8 cellular contexts compared by ENCODE assay signal in genomic region chr6:79232696-79233462, GRCh38. TPM values are rescaled to one million over a fixed set of nuclear protein-coding genes. Genes with fewer than 3 reads are reported as not detected.
DNase-seq lines count a peak whose midpoint lies in the region; ATAC-seq and TF ChIP-seq lines count a peak whose summit lies in the region.

No MANE protein-coding gene starts in this region.

- no peaks in the 10 kb centered on the region for H3K36me3 ChIP-seq in right lobe of liver
- H3K36me3 ChIP-seq in transverse colon, result no peaks in the 10 kb centered on the region

- TF ChIP-seq CTCF in astrocyte of the spinal cord (IDR thresholded peaks at IDR 0.05; ENCODE audit: low read depth, low read length) (no peak), right lobe of liver (IDR thresholded peaks at IDR 0.05) (no peak), transverse colon (IDR thresholded peaks at IDR 0.05) (no peak)

- H3K4me3 Mint-ChIP-seq in activated naive CD4-positive, alpha-beta T cell treated with anti-CD3 and anti-CD28 coated beads, Interleukin-2, amount 10 ng/mL, durations not matched to agents 7 days and 5 days, result peak overlapping the region; percentile 99

- H3K4me3 ChIP-seq in astrocyte of the spinal cord (ENCODE audit: low read depth, low read length) (peak overlapping the region; percentile 57), right lobe of liver (peak overlapping the region; percentile 59 to 66 (median 65)), transverse colon (peak overlapping the region; percentile 62 to 94 (median 84))

- TF ChIP-seq EP300 in transverse colon (IDR thresholded peaks at IDR 0.05; ENCODE audit: low read depth), result no peak

- DNase-seq in activated naive CD4-positive, alpha-beta T cell treated with anti-CD3 and anti-CD28 coated beads, Interleukin-2, amount 10 ng/mL, durations not matched to agents 7 days and 5 days, result no peak
- DNase-seq in activated naive CD4-positive, alpha-beta T cell treated with Interleukin-2 at 50 U/mL for 16 hours, result no peak
- DNase-seq in astrocyte of the spinal cord (ENCODE audit: low read depth, low spot score) (no peak), right lobe of liver (no peak), transverse colon (no peak), RPMI8226 (no peak)
- no peak for DNase-seq in NK-92 treated with Interleukin-12 subunit alpha and Interleukin-12 subunit beta, amount 100 ng/mL, for 24 hours (lab: John Stamatoyannopoulos, UW)

- CTCF ChIA-PET in activated naive CD4-positive, alpha-beta T cell treated with anti-CD3 and anti-CD28 coated beads, Interleukin-2, amount 10 ng/mL, durations not matched to agents 7 days and 5 days (lab: Charles Lee), result no interaction called here

- H3K9me3 ChIP-seq in right lobe of liver, result no peaks in the 10 kb centered on the region
- H3K9me3 ChIP-seq in transverse colon, result no peaks in the 10 kb centered on the region

- H3K36me3 Mint-ChIP-seq in activated naive CD4-positive, alpha-beta T cell treated with anti-CD3 and anti-CD28 coated beads, Interleukin-2, amount 10 ng/mL, durations not matched to agents 7 days and 5 days, result no peaks in the 10 kb centered on the region

- H3K27me3 Mint-ChIP-seq in activated naive CD4-positive, alpha-beta T cell treated with anti-CD3 and anti-CD28 coated beads, Interleukin-2, amount 10 ng/mL, durations not matched to agents 7 days and 5 days, result no peaks in the 10 kb centered on the region

- peaks cover 36% of the 10 kb centered on the region for H3K4me1 Mint-ChIP-seq in activated naive CD4-positive, alpha-beta T cell treated with anti-CD3 and anti-CD28 coated beads, Interleukin-2, amount 10 ng/mL, durations not matched to agents 7 days and 5 days

- H3K4me1 ChIP-seq in right lobe of liver (no peaks in the 10 kb centered on the region), transverse colon (peaks cover 0 to 13% (median 5%) of the 10 kb centered on the region in 4 donors)

- peak overlapping the region; percentile 96 for H3K27ac Mint-ChIP-seq in activated naive CD4-positive, alpha-beta T cell treated with anti-CD3 and anti-CD28 coated beads, Interleukin-2, amount 10 ng/mL, durations not matched to agents 7 days and 5 days

- no peaks in the 10 kb centered on the region for H3K9me3 Mint-ChIP-seq in activated naive CD4-positive, alpha-beta T cell treated with anti-CD3 and anti-CD28 coated beads, Interleukin-2, amount 10 ng/mL, durations not matched to agents 7 days and 5 days

- ATAC-seq in right lobe of liver, result no peak
- ATAC-seq in HG02798 (IDR thresholded peaks at IDR 0.05; ENCODE audit: poor library complexity, unreplicated experiment), result no peak

- in situ Hi-C loops in astrocyte of the spinal cord (cut with HindIII; ENCODE audit: low sequenced_read_pairs), result no loop called here
- in situ Hi-C loops in transverse colon (cut with MboI; ENCODE audit: low pct_ligation_motif_present in 1 of 4, low pct_unique_long_range_greater_than_20kb in 1 of 4, low sequenced_read_pairs in 3 of 4), result no loop called here

- 90% methylated on average over 6 of the region's 6 CpGs for WGBS in right lobe of liver (ENCODE audit: insufficient coverage, low coverage, low lambda C conversion rate, missing lambda C conversion rate)
- 88 to 90% methylated on average over 6 of the region's 6 CpGs for WGBS in transverse colon (ENCODE audit: low coverage in 1 of 2), 2 donors

- TF ChIP-seq POLR2A in right lobe of liver (IDR thresholded peaks at IDR 0.05) (no peak), transverse colon (IDR thresholded peaks at IDR 0.05) (no peak)

- H3K27me3 ChIP-seq in right lobe of liver (no peaks in the 10 kb centered on the region), transverse colon (no peaks in the 10 kb centered on the region)

- H3K27ac ChIP-seq in right lobe of liver (peak overlapping the region; percentile 87 to 95 (median 87)), transverse colon (peak overlapping the region; percentile 92 to 97 (median 94))

- intact Hi-C loops in right lobe of liver (cut with DNase I), result no loop called here
- intact Hi-C loops in transverse colon (cut with DNase I; ENCODE audit: low total_unique reads), result loop anchor here (5.0 kb wide), 1 partner anchor 156 kb away; the partner anchor contains the start of gene PHIP

RNA-seq across cellular contexts. Expression of gene HMGN3, which starts 1.6 kb away (rescaled TPM):
- total RNA-seq in right lobe of liver (10 to 100 TPM; 25.5 to 37.3 (median 32.9) TPM), transverse colon (10 to 100 TPM in 3 of 4 donors, 1 to 10 TPM in 1; 9.4 to 33.5 (median 21.6) TPM)
